Comparison of ENCODE assay signal across 1 cellular context in the genomic region with DNA sequence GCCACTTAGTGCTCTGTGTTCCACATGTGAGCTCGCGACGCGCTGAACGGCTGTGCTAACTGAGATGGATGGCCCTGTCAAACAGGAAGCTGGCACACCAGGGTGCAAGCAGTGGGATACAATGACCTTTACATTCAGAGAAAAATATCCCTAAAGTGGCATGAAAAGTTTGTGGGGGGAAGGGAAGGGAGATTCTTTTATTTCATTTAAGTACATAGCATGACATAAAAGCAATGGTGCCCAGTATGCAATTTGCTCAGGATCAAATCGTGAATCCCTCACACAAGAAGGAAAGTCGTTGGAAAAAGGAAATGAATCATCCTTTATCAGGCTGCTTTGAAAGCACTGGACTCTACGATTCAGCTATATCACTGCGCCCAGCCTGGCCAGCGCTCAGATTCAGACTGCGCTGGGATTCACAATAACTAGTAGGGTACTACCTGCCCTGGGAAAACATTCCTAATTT.
TF ChIP-seq lines count a peak whose summit lies in the region.

No MANE protein-coding gene starts in this region.

TF ChIP-seq in K562, 482 proteins besides CTCF, POLR2A, EP300 and RAD21 (continued from another document):
- TF ChIP-seq MNT (conservative IDR thresholded peaks at IDR 0.05): 0 out of 4 replicates have a peak, but pooled peaks of 1 of the 2 experiments have one; percentile 15
- TF ChIP-seq PBX2 (CRISPR knock-in tag; IDR thresholded peaks at IDR 0.05; ENCODE audit: low read depth): no peak
- peak; percentile 54 for TF ChIP-seq PBX2 (tag; conservative IDR thresholded peaks at IDR 0.05; ENCODE audit: low read depth)
- TF ChIP-seq KDM1A (IDR thresholded peaks at IDR 0.05): peak; percentile 90 to 93
- peak; percentile 27; the same call in 1 of the 2 replicates for TF ChIP-seq TAL1 (IDR thresholded peaks at IDR 0.05)
- no peak for TF ChIP-seq PPARD (CRISPR knock-in tag; IDR thresholded peaks at IDR 0.05)
- no peak for TF ChIP-seq HNRNPL (IDR thresholded peaks at IDR 0.05; ENCODE audit: low read depth, low read length)
- peak; percentile 50; the same call in 1 of the 2 replicates for TF ChIP-seq SMARCE1 (IDR thresholded peaks at IDR 0.05)
- TF ChIP-seq ZNF589 (CRISPR knock-in tag; IDR thresholded peaks at IDR 0.05; ENCODE audit: low read depth): peak; percentile 53; the same call in 1 of the 2 replicates
- TF ChIP-seq MBD2 (IDR thresholded peaks at IDR 0.05; ENCODE audit: borderline replicate concordance, low read depth): 0 out of 2 replicates have a peak, but pooled peaks have one; percentile 21
